In the genomic region with DNA sequence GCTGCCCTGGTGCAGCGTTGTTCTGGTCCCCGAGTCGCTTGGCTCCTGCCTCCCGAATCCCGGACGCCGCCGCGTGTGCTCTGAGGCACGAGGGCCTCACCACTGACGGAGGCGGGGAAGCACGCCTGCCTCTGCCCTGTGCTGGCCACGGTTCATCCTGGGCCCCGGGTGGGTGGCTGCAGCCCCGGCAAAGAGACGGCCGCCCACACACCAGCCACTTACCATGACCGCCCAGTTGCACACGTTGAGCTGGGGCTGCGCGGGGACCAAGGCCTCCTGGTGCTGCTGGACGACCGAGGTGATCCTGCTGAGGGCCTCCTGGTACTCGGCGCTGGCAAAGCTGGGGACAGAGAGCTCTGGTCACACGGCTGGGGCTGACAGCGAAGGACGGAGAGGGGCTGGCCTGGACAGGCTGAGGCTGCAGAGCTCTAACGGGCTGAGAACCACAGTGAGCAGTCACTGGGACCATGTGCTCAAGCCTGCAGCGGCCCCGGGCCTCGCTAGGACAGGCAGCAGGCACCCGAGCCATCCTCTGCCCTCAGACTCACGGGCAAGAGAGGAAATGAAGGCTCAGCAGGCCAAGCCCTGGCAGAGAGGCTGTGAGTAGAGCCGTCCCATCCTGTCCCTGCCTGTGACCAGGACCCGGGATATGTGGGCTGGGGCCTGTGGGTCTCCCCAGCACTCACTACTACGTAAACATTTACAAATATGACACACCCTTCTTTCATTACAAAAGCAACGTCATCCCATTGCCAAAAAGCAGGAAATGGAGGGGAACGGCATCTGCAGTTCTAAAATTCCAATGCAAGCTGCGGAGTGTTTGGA, we compare ENCODE assay signal across 1 cellular context.
A peak's percentile ranks its signal among the peaks of the same experiment; 100 is the strongest.
TF ChIP-seq lines count a peak whose summit lies in the region.

No MANE protein-coding gene starts in this region.

TF ChIP-seq in HepG2, 621 proteins besides CTCF, POLR2A, EP300 and RAD21 (continued from another document and continues in another):
- TF ChIP-seq ZNF10 (CRISPR knock-in tag; IDR thresholded peaks at IDR 0.05; ENCODE audit: borderline replicate concordance, low read depth), result no peak
- TF ChIP-seq CENPX (CRISPR knock-in tag; IDR thresholded peaks at IDR 0.05), result no peak
- no peak for TF ChIP-seq BRD4 (CRISPR knock-in tag; IDR thresholded peaks at IDR 0.05)
- no peak for TF ChIP-seq SOX6 (IDR thresholded peaks at IDR 0.05)
- no peak for TF ChIP-seq SOX6 (CRISPR knock-in tag; IDR thresholded peaks at IDR 0.05)
- TF ChIP-seq SNAPC2 (CRISPR knock-in tag; IDR thresholded peaks at IDR 0.05), result no peak
- peak; percentile 71; the same call in 1 of the 2 replicates for TF ChIP-seq ZNF235 (CRISPR knock-in tag; IDR thresholded peaks at IDR 0.05; ENCODE audit: borderline replicate concordance)
- TF ChIP-seq ZNF34 (CRISPR knock-in tag; IDR thresholded peaks at IDR 0.05; ENCODE audit: borderline replicate concordance), result no peak
- TF ChIP-seq ZNF557 (CRISPR knock-in tag; IDR thresholded peaks at IDR 0.05), result no peak
- TF ChIP-seq KLF13 (CRISPR knock-in tag; IDR thresholded peaks at IDR 0.05), result no peak
- TF ChIP-seq ZNF749 (CRISPR knock-in tag; IDR thresholded peaks at IDR 0.05; ENCODE audit: borderline replicate concordance), result no peak
- TF ChIP-seq ZNF44 (CRISPR knock-in tag; IDR thresholded peaks at IDR 0.05), result no peak
- TF ChIP-seq ATM (IDR thresholded peaks at IDR 0.05; ENCODE audit: borderline replicate concordance), result no peak
- no peak for TF ChIP-seq NBN (conservative IDR thresholded peaks at IDR 0.05)
- TF ChIP-seq ZNF205 (CRISPR knock-in tag; IDR thresholded peaks at IDR 0.05), result no peak
- no peak for TF ChIP-seq TOE1 (CRISPR knock-in tag; IDR thresholded peaks at IDR 0.05)
- TF ChIP-seq NFIC (IDR thresholded peaks at IDR 0.05; ENCODE audit: low read length), result no peak
- no peak for TF ChIP-seq GTF2F1 (IDR thresholded peaks at IDR 0.05; ENCODE audit: low read length)
- peak; percentile 68; the same call in 1 of the 2 replicates for TF ChIP-seq CREB1 (IDR thresholded peaks at IDR 0.05)
- TF ChIP-seq CREB1 (CRISPR knock-in tag; IDR thresholded peaks at IDR 0.05), result no peak
- TF ChIP-seq ZBTB7A (CRISPR knock-in tag; IDR thresholded peaks at IDR 0.05), result no peak
- TF ChIP-seq ZNF75D (CRISPR knock-in tag; IDR thresholded peaks at IDR 0.05; ENCODE audit: borderline replicate concordance), result no peak
- no peak for TF ChIP-seq ERF (CRISPR knock-in tag; IDR thresholded peaks at IDR 0.05)
- TF ChIP-seq ARNTL (CRISPR knock-in tag; IDR thresholded peaks at IDR 0.05), result no peak
- no peak for TF ChIP-seq ARHGAP35 (CRISPR knock-in tag; IDR thresholded peaks at IDR 0.05; ENCODE audit: borderline replicate concordance)
- TF ChIP-seq CHCHD3 (CRISPR knock-in tag; IDR thresholded peaks at IDR 0.05), result 0 out of 2 replicates have a peak, but pooled peaks have one; percentile 48
- TF ChIP-seq PTBP1 (IDR thresholded peaks at IDR 0.05; ENCODE audit: low read depth, low read length, poor library complexity, severe bottlenecking), result no peak
- TF ChIP-seq CENPT (CRISPR knock-in tag; IDR thresholded peaks at IDR 0.05; ENCODE audit: low read depth), result no peak
- TF ChIP-seq KDM5B (CRISPR knock-in tag; IDR thresholded peaks at IDR 0.05; ENCODE audit: borderline replicate concordance), result peak; percentile 42; the same call in 1 of the 2 replicates
- TF ChIP-seq ZFP90 (CRISPR knock-in tag; IDR thresholded peaks at IDR 0.05; ENCODE audit: borderline replicate concordance), result no peak
- TF ChIP-seq, protein P1, sequence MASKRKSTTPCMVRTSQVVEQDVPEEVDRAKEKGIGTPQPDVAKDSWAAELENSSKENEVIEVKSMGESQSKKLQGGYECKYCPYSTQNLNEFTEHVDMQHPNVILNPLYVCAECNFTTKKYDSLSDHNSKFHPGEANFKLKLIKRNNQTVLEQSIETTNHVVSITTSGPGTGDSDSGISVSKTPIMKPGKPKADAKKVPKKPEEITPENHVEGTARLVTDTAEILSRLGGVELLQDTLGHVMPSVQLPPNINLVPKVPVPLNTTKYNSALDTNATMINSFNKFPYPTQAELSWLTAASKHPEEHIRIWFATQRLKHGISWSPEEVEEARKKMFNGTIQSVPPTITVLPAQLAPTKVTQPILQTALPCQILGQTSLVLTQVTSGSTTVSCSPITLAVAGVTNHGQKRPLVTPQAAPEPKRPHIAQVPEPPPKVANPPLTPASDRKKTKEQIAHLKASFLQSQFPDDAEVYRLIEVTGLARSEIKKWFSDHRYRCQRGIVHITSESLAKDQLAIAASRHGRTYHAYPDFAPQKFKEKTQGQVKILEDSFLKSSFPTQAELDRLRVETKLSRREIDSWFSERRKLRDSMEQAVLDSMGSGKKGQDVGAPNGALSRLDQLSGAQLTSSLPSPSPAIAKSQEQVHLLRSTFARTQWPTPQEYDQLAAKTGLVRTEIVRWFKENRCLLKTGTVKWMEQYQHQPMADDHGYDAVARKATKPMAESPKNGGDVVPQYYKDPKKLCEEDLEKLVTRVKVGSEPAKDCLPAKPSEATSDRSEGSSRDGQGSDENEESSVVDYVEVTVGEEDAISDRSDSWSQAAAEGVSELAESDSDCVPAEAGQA (IDR thresholded peaks at IDR 0.05; ENCODE audit: low read depth), result no peak
- TF ChIP-seq, protein P1 (CRISPR knock-in tag; IDR thresholded peaks at IDR 0.05; ENCODE audit: borderline replicate concordance), result no peak
- TF ChIP-seq, protein P2, sequence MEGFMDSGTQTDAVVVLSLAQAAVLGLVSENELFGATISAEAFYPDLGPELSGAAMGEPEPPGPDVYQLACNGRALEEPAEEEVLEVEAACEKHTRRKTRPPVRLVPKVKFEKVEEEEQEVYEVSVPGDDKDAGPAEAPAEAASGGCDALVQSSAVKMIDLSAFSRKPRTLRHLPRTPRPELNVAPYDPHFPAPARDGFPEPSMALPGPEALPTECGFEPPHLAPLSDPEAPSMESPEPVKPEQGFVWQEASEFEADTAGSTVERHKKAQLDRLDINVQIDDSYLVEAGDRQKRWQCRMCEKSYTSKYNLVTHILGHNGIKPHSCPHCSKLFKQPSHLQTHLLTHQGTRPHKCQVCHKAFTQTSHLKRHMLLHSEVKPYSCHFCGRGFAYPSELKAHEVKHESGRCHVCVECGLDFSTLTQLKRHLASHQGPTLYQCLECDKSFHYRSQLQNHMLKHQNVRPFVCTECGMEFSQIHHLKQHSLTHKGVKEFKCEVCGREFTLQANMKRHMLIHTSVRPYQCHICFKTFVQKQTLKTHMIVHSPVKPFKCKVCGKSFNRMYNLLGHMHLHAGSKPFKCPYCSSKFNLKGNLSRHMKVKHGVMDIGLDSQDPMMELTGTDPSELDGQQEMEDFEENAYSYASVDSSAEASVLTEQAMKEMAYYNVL (CRISPR knock-in tag; IDR thresholded peaks at IDR 0.05; ENCODE audit: borderline replicate concordance), result 0 out of 2 replicates have a peak, but pooled peaks have one; percentile 43
- TF ChIP-seq ZKSCAN1 (IDR thresholded peaks at IDR 0.05; ENCODE audit: low read length), result no peak
- no peak for TF ChIP-seq MEF2D (CRISPR knock-in tag; IDR thresholded peaks at IDR 0.05)
- TF ChIP-seq, protein P3, sequence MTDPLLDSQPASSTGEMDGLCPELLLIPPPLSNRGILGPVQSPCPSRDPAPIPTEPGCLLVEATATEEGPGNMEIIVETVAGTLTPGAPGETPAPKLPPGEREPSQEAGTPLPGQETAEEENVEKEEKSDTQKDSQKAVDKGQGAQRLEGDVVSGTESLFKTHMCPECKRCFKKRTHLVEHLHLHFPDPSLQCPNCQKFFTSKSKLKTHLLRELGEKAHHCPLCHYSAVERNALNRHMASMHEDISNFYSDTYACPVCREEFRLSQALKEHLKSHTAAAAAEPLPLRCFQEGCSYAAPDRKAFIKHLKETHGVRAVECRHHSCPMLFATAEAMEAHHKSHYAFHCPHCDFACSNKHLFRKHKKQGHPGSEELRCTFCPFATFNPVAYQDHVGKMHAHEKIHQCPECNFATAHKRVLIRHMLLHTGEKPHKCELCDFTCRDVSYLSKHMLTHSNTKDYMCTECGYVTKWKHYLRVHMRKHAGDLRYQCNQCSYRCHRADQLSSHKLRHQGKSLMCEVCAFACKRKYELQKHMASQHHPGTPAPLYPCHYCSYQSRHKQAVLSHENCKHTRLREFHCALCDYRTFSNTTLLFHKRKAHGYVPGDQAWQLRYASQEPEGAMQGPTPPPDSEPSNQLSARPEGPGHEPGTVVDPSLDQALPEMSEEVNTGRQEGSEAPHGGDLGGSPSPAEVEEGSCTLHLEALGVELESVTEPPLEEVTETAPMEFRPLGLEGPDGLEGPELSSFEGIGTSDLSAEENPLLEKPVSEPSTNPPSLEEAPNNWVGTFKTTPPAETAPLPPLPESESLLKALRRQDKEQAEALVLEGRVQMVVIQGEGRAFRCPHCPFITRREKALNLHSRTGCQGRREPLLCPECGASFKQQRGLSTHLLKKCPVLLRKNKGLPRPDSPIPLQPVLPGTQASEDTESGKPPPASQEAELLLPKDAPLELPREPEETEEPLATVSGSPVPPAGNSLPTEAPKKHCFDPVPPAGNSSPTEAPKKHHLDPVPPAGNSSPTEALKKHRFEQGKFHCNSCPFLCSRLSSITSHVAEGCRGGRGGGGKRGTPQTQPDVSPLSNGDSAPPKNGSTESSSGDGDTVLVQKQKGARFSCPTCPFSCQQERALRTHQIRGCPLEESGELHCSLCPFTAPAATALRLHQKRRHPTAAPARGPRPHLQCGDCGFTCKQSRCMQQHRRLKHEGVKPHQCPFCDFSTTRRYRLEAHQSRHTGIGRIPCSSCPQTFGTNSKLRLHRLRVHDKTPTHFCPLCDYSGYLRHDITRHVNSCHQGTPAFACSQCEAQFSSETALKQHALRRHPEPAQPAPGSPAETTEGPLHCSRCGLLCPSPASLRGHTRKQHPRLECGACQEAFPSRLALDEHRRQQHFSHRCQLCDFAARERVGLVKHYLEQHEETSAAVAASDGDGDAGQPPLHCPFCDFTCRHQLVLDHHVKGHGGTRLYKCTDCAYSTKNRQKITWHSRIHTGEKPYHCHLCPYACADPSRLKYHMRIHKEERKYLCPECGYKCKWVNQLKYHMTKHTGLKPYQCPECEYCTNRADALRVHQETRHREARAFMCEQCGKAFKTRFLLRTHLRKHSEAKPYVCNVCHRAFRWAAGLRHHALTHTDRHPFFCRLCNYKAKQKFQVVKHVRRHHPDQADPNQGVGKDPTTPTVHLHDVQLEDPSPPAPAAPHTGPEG (CRISPR knock-in tag; IDR thresholded peaks at IDR 0.05), result no peak
- TF ChIP-seq SAFB2 (CRISPR knock-in tag; IDR thresholded peaks at IDR 0.05; ENCODE audit: borderline replicate concordance, low read depth), result peak; percentile 25; the same call in 1 of the 2 replicates
- TF ChIP-seq RBAK (CRISPR knock-in tag; IDR thresholded peaks at IDR 0.05), result no peak
- peak; percentile 34; the same call in 1 of the 2 replicates for TF ChIP-seq ZNF468 (CRISPR knock-in tag; IDR thresholded peaks at IDR 0.05)
- no peak for TF ChIP-seq RNF2 (conservative IDR thresholded peaks at IDR 0.05; ENCODE audit: low read depth)
- TF ChIP-seq CBX2 (IDR thresholded peaks at IDR 0.05; ENCODE audit: low read depth, low read length), result no peak
- TF ChIP-seq CBX2 (CRISPR knock-in tag; IDR thresholded peaks at IDR 0.05; ENCODE audit: low read depth), result no peak
- no peak for TF ChIP-seq ZFP36L1 (CRISPR knock-in tag; IDR thresholded peaks at IDR 0.05)
- no peak for TF ChIP-seq PHF21A (CRISPR knock-in tag; IDR thresholded peaks at IDR 0.05)
- no peak for TF ChIP-seq CHD4 (IDR thresholded peaks at IDR 0.05; ENCODE audit: borderline replicate concordance, low read length)
- TF ChIP-seq, protein P4, sequence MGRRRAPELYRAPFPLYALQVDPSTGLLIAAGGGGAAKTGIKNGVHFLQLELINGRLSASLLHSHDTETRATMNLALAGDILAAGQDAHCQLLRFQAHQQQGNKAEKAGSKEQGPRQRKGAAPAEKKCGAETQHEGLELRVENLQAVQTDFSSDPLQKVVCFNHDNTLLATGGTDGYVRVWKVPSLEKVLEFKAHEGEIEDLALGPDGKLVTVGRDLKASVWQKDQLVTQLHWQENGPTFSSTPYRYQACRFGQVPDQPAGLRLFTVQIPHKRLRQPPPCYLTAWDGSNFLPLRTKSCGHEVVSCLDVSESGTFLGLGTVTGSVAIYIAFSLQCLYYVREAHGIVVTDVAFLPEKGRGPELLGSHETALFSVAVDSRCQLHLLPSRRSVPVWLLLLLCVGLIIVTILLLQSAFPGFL (CRISPR knock-in tag; IDR thresholded peaks at IDR 0.05), result no peak
- peak; percentile 55; the same call in 1 of the 2 replicates for TF ChIP-seq ZNF776 (CRISPR knock-in tag; IDR thresholded peaks at IDR 0.05)
- no peak for TF ChIP-seq ZNF136 (CRISPR knock-in tag; IDR thresholded peaks at IDR 0.05; ENCODE audit: low read depth)
- no peak for TF ChIP-seq PAF1 (CRISPR knock-in tag; IDR thresholded peaks at IDR 0.05)
- TF ChIP-seq, protein P5, sequence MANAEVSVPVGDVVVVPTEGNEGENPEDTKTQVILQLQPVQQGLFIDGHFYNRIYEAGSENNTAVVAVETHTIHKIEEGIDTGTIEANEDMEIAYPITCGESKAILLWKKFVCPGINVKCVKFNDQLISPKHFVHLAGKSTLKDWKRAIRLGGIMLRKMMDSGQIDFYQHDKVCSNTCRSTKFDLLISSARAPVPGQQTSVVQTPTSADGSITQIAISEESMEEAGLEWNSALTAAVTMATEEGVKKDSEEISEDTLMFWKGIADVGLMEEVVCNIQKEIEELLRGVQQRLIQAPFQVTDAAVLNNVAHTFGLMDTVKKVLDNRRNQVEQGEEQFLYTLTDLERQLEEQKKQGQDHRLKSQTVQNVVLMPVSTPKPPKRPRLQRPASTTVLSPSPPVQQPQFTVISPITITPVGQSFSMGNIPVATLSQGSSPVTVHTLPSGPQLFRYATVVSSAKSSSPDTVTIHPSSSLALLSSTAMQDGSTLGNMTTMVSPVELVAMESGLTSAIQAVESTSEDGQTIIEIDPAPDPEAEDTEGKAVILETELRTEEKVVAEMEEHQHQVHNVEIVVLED (CRISPR knock-in tag; IDR thresholded peaks at IDR 0.05; ENCODE audit: borderline replicate concordance), result no peak
- TF ChIP-seq, protein P6, sequence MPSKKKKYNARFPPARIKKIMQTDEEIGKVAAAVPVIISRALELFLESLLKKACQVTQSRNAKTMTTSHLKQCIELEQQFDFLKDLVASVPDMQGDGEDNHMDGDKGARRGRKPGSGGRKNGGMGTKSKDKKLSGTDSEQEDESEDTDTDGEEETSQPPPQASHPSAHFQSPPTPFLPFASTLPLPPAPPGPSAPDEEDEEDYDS (CRISPR knock-in tag; IDR thresholded peaks at IDR 0.05), result no peak
- TF ChIP-seq AKAP8 (CRISPR knock-in tag; IDR thresholded peaks at IDR 0.05), result peak; percentile 35; the same call in 1 of the 2 replicates
